In the genomic region with DNA sequence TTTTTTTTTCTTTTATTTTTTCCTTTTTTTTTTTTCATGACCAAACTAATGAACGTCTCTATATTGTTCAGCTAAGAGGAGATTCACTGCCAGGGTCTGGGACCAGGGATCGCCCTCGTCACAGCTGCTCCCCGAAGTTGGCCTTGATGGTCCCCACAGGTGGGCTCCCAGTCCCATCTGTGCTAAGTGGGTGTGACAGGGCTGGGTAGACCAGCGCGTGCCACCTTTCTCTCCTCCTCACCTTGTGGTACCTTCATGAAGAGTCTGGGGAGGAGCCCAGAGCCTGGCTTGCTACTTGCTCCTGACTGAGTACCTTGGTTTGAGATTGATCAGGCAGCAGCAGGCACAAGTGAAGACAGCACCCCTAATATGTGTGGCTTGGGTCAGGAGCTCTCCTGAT, we compare ENCODE assay signal across 12 cellular contexts. TPM values are rescaled to one million over a fixed set of nuclear protein-coding genes. Genes with fewer than 3 reads are reported as not detected.
"Had no signal": no experiment of that assay in that cellular context is flagged by ENCODE, and none has a peak within 500 bp of the region (broad histone marks: within the 10 kb centered on the region; RNA-seq: fewer than 3 reads in every experiment).

No MANE protein-coding gene starts in this region.

- DNase-seq: activated naive CD4-positive, alpha-beta T cell treated with anti-CD3 and anti-CD28 coated beads, Interleukin-2, amount 50 U/mL, for 16 hours; activated T-cell treated with anti-CD3 and anti-CD28 coated beads, Interleukin-2, amount 50 U/mL, for 1 hour; adrenal gland; effector CD4-positive, alpha-beta T cell; hippocampal formation; left cardiac atrium; pancreas; T-helper 17 cell had no signal

- ATAC-seq: left cardiac atrium, pancreas, T-helper 17 cell had no signal

- FAIRE-seq: colon, endothelial cell of umbilical vein, pancreas had no signal

- H3K9me3 Mint-ChIP-seq: memory B cell, neural progenitor cell had no signal

- H3K9me3 ChIP-seq: adrenal gland, pancreas had no signal

- H3K27ac Mint-ChIP-seq: memory B cell, neural progenitor cell, T-helper 17 cell had no signal

- H3K4me3 Mint-ChIP-seq: memory B cell, neural progenitor cell, T-helper 17 cell had no signal

- H3K36me3 ChIP-seq: adrenal gland, neural progenitor cell, pancreas had no signal

- H3K27ac ChIP-seq: adrenal gland, neural progenitor cell, pancreas had no signal

- H3K4me3 ChIP-seq: adrenal gland, neural progenitor cell, pancreas had no signal

- H3K9ac ChIP-seq: neural progenitor cell had no signal

RNA-seq across cellular contexts. Expression of a gene that starts 6.5 kb away (rescaled TPM):
- total RNA-seq: T-helper 17 cell had no signal
